ENCODE assay signal across 14 cellular contexts in the genomic region with DNA sequence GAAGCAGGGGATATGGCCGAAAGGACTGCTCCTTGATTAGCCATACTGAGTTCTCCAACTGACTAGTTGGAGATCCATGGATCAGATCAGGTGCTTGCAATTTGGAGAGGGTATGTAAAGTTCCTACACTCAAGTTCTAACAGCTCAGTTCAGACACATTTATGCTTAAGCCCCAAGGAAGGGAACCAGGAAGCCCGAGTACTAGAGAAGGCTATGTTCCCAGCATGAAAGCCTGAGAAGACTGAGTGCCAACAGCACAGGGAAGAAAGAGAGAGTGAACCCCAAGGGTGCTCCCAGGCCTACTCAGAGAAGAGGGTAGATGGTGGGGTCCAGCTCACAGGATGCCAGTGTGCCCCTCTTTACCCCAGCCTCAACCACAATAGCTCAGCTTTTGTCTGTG. TPM values are rescaled to one million over a fixed set of nuclear protein-coding genes. Genes with fewer than 3 reads are reported as not detected.
A peak's percentile ranks its signal among the peaks of the same experiment; 100 is the strongest.
DNase-seq lines count a peak whose midpoint lies in the region; ATAC-seq, FAIRE-seq and TF ChIP-seq lines count a peak whose summit lies in the region.
"Had no signal": no experiment of that assay in that cellular context is flagged by ENCODE, and none has a peak within 500 bp of the region (broad histone marks: within the 10 kb centered on the region; RNA-seq: fewer than 3 reads in every experiment).

No MANE protein-coding gene starts in this region.

- no peaks in the 10 kb centered on the region for H3K36me3 ChIP-seq in HepG2 (replicated peaks in 1 of 2; ENCODE audit: control insufficient read depth in 1 of 2, insufficient read depth in 2 of 2, low read length in 2 of 2)
- no peaks in the 10 kb centered on the region for H3K36me3 ChIP-seq in right lobe of liver
- no peaks in the 10 kb centered on the region for H3K36me3 ChIP-seq in esophagus muscularis mucosa
- no peaks in the 10 kb centered on the region for H3K36me3 ChIP-seq in subcutaneous abdominal adipose tissue (ENCODE audit: control insufficient read depth in 5 of 5, insufficient read depth in 5 of 5, low read length in 5 of 5)
- H3K36me3 ChIP-seq: Peyer's patch had no signal

- no peak for TF ChIP-seq RAD21 in HepG2 (CRISPR knock-in tag; IDR thresholded peaks at IDR 0.05)

- H3K4me1 ChIP-seq in HepG2 (ENCODE audit: insufficient read depth, low read length) (peaks cover 32% of the 10 kb centered on the region), right lobe of liver (peaks cover 0 to 13% (median 3%) of the 10 kb centered on the region in 4 donors), esophagus muscularis mucosa (peaks cover 45 to 62% (median 50%) of the 10 kb centered on the region in 4 donors), subcutaneous abdominal adipose tissue (ENCODE audit: control insufficient read depth in 5 of 5, insufficient read depth in 5 of 5, low read length in 5 of 5) (peaks cover 5 to 64% (median 41%) of the 10 kb centered on the region in 5 donors)
- H3K4me1 ChIP-seq: Peyer's patch had no signal

- CTCF ChIA-PET in HepG2 (lab: Yijun Ruan, JAX; ENCODE audit: low intra/inter-chr PET ratio, low total read pairs): no interaction called here

- H3K27me3 ChIP-seq in HepG2 (ENCODE audit: control insufficient read depth in 1 of 2, insufficient read depth in 2 of 2, low read length in 2 of 2): no peaks in the 10 kb centered on the region
- H3K27me3 ChIP-seq in right lobe of liver: no peaks in the 10 kb centered on the region
- H3K27me3 ChIP-seq in esophagus muscularis mucosa: no peaks in the 10 kb centered on the region
- H3K27me3 ChIP-seq in subcutaneous abdominal adipose tissue (ENCODE audit: control insufficient read depth in 5 of 5, insufficient read depth in 4 of 5, low read length in 5 of 5): no peaks in the 10 kb centered on the region
- H3K27me3 ChIP-seq: Peyer's patch had no signal

- no peak overlapping the region for H3K4me3 ChIP-seq in HepG2 (replicated peaks in 1 of 3; ENCODE audit: insufficient read depth in 1 of 3, low read depth in 2 of 3, low read length in 3 of 3)
- H3K4me3 ChIP-seq in right lobe of liver: no peak overlapping the region
- H3K4me3 ChIP-seq in esophagus muscularis mucosa: no peak overlapping the region
- no peak overlapping the region for H3K4me3 ChIP-seq in subcutaneous abdominal adipose tissue (ENCODE audit: low read depth in 1 of 5, low read length in 5 of 5)
- H3K4me3 ChIP-seq: Peyer's patch had no signal

- H4K20me1 ChIP-seq in HepG2 (ENCODE audit: insufficient read depth, low read length): no peaks in the 10 kb centered on the region

- H3K27ac ChIP-seq in HepG2 (ENCODE audit: extremely low read length, insufficient read depth, low read length) (no peak overlapping the region), right lobe of liver (no peak overlapping the region), esophagus muscularis mucosa (replicated peaks in 1 of 4) (peak overlapping the region in 1 of 4 donors; percentile 11), subcutaneous abdominal adipose tissue (ENCODE audit: low read depth, low read length) (peak overlapping the region; percentile 14)
- H3K27ac ChIP-seq: C4-2B, Peyer's patch had no signal

- TF ChIP-seq POLR2A in HepG2 (IDR thresholded peaks at IDR 0.05; ENCODE audit: insufficient read depth in 1 of 2, low read depth in 2 of 2, low read length in 2 of 2) (no peak), right lobe of liver (IDR thresholded peaks at IDR 0.05) (no peak), esophagus muscularis mucosa (IDR thresholded peaks at IDR 0.05; ENCODE audit: low read depth) (no peak)

- no peak for DNase-seq in HepG2 (ENCODE audit: low spot score)
- no peak for DNase-seq in right lobe of liver
- peak; percentile 57 for DNase-seq in esophagus muscularis mucosa (ENCODE audit: extremely low spot score)
- DNase-seq in activated effector memory CD4-positive, alpha-beta T cell treated with anti-CD3 and anti-CD28 coated beads, Interleukin-2, amount 50 U/mL, for 16 hours: no peak
- no peak for DNase-seq in DMS114 treated with DMSO at 0.1 percent for 48 hours (lab: John Stamatoyannopoulos, UW; ENCODE audit: unreplicated experiment)
- DNase-seq in GM19238 (ENCODE audit: insufficient read length, low spot score): no peak
- DNase-seq: DMS 273 treated with DMSO at 0.1 percent for 48 hours, GDM1, H9, KG1, NCI-H1694 treated with DMSO at 0.1 percent for 48 hours, Peyer's patch had no signal

- TF ChIP-seq CTCF in HepG2 (CRISPR knock-in tag; IDR thresholded peaks at IDR 0.05) (no peak), right lobe of liver (IDR thresholded peaks at IDR 0.05) (no peak), esophagus muscularis mucosa (IDR thresholded peaks at IDR 0.05) (no peak)

- no peaks in the 10 kb centered on the region for H3K79me2 ChIP-seq in HepG2 (ENCODE audit: insufficient read depth, low read length)

- H3K9me3 ChIP-seq in HepG2 (ENCODE audit: low read length) (no peaks in the 10 kb centered on the region), right lobe of liver (no peaks in the 10 kb centered on the region), esophagus muscularis mucosa (no peaks in the 10 kb centered on the region), subcutaneous abdominal adipose tissue (ENCODE audit: control insufficient read depth in 5 of 5, low read length in 5 of 5) (no peaks in the 10 kb centered on the region)
- H3K9me3 ChIP-seq: Peyer's patch had no signal

- ATAC-seq in HepG2 (peak; percentile 23; the same call in 1 of the 3 replicates), right lobe of liver (no peak)

- POLR2A ChIA-PET in HepG2 (lab: Yijun Ruan, JAX): no interaction called here

- no peak overlapping the region for H3K4me2 ChIP-seq in HepG2 (ENCODE audit: low read depth, low read length)

- BruUV-seq in HepG2 (replicated peaks; lab: Mats Ljungman, UMichigan): no TSS peak

- intact Hi-C loops in HepG2 (cut with micrococcal nuclease; ENCODE audit: unreplicated experiment): no loop called here
- intact Hi-C loops in right lobe of liver (cut with DNase I): no loop called here
- intact Hi-C loops in esophagus muscularis mucosa (cut with DNase I): no loop called here

- TF ChIP-seq EP300 in HepG2 (IDR thresholded peaks at IDR 0.05; ENCODE audit: low read depth in 2 of 2, low read length in 2 of 2) (no peak), HepG2 (CRISPR knock-in tag; IDR thresholded peaks at IDR 0.05; ENCODE audit: borderline replicate concordance) (no peak), esophagus muscularis mucosa (IDR thresholded peaks at IDR 0.05) (no peak)

- H3K9ac ChIP-seq in HepG2 (ENCODE audit: insufficient read depth, low read depth, low read length): no peak overlapping the region
- H3K9ac ChIP-seq in subcutaneous abdominal adipose tissue (ENCODE audit: low read length in 5 of 5): no peak overlapping the region

- 79% methylated on average over 2 of the region's 2 CpGs for WGBS in HepG2 (ENCODE audit: low lambda C conversion rate)
- WGBS in right lobe of liver (ENCODE audit: insufficient coverage, low coverage, low lambda C conversion rate, missing lambda C conversion rate): 60% methylated on average over 1 of the region's 2 CpGs
- WGBS in esophagus muscularis mucosa: 80% methylated on average over 2 of the region's 2 CpGs

- in situ Hi-C loops in HepG2 (cut with HindIII; ENCODE audit: extremely low pct_ligation_motif_present, low pct_unique_long_range_greater_than_20kb): no loop called here

- no peak for FAIRE-seq in HepG2 (lab: Jason Lieb, UNC)

- H2AFZ ChIP-seq in HepG2 (ENCODE audit: low read length): peak overlapping the region; percentile 44

TF ChIP-seq in HepG2, 621 proteins besides CTCF, POLR2A, EP300 and RAD21 (continues in another document):
- TF ChIP-seq ZSCAN25 (CRISPR knock-in tag; IDR thresholded peaks at IDR 0.05): no peak
- no peak for TF ChIP-seq KAT2B (IDR thresholded peaks at IDR 0.05; ENCODE audit: borderline replicate concordance, low read depth, low read length)
- TF ChIP-seq, protein P1, sequence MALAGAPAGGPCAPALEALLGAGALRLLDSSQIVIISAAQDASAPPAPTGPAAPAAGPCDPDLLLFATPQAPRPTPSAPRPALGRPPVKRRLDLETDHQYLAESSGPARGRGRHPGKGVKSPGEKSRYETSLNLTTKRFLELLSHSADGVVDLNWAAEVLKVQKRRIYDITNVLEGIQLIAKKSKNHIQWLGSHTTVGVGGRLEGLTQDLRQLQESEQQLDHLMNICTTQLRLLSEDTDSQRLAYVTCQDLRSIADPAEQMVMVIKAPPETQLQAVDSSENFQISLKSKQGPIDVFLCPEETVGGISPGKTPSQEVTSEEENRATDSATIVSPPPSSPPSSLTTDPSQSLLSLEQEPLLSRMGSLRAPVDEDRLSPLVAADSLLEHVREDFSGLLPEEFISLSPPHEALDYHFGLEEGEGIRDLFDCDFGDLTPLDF (CRISPR knock-in tag; IDR thresholded peaks at IDR 0.05): no peak
- TF ChIP-seq BHLHE40 (IDR thresholded peaks at IDR 0.05; ENCODE audit: low read length): no peak
- TF ChIP-seq NCOR1 (IDR thresholded peaks at IDR 0.05; ENCODE audit: borderline replicate concordance, low read length): no peak
- TF ChIP-seq PRPF4 (IDR thresholded peaks at IDR 0.05; ENCODE audit: low read depth, low read length, poor library complexity, severe bottlenecking): no peak

RNA-seq across cellular contexts. Expression of a gene that starts 16.1 kb away (rescaled TPM):
- total RNA-seq in HepG2 (2016; rRNA removed; fragmentation: Illumina TruSeq; extraction: Trizol) (139 and 299 TPM in 2 replicates), right lobe of liver (100 to 1,000 TPM; 107 to 315 (median 227) TPM), esophagus muscularis mucosa (100 to 1,000 TPM; 465 to 600 (median 547) TPM)
- total RNA-seq in HepG2 (2016; cell fraction: cytosol; rRNA removed; fragmentation: Illumina TruSeq; extraction: Trizol; ENCODE audit: low read depth): 7.6 and 9.0 TPM in 2 replicates
- total RNA-seq in HepG2 (2016; cell fraction: insoluble cytoplasmic fraction; rRNA removed; fragmentation: Illumina TruSeq; extraction: Trizol): 109 and 295 TPM in 2 replicates
- 27.1 and 31.5 TPM in 2 replicates for total RNA-seq in HepG2 (2016; cell fraction: membrane; rRNA removed; fragmentation: Illumina TruSeq; extraction: Trizol)
- 441 and 497 TPM in 2 replicates for total RNA-seq in HepG2 (2016; cell fraction: nucleus; rRNA removed; fragmentation: Illumina TruSeq; extraction: Trizol)
- polyA plus RNA-seq in HepG2 (2011; rRNA removed): 123 and 127 TPM in 2 replicates
- polyA plus RNA-seq in HepG2 (2011; cell fraction: cytosol; rRNA removed): 37.4 and 38.8 TPM in 2 replicates
- polyA plus RNA-seq in HepG2 (2011; cell fraction: nucleus; rRNA removed): 594 and 623 TPM in 2 replicates
- polyA plus RNA-seq in HepG2 (2012): 212 and 223 TPM in 2 replicates
- polyA plus RNA-seq in HepG2 (2016; cell fraction: cytosol; fragmentation: Illumina TruSeq; extraction: Trizol; ENCODE audit: low read depth): 3.3 and 4.0 TPM in 2 replicates
- polyA plus RNA-seq in HepG2 (2016; cell fraction: insoluble cytoplasmic fraction; fragmentation: Illumina TruSeq; extraction: Trizol; ENCODE audit: low read depth): 55.3 and 74.4 TPM in 2 replicates
- 9.0 and 11.0 TPM in 2 replicates for polyA plus RNA-seq in HepG2 (2016; cell fraction: membrane; fragmentation: Illumina TruSeq; extraction: Trizol; ENCODE audit: low read depth)
- polyA plus RNA-seq in HepG2 (2016; cell fraction: nucleus; fragmentation: Illumina TruSeq; extraction: Trizol; ENCODE audit: insufficient read depth, low read depth): 381 and 401 TPM in 2 replicates
- polyA minus RNA-seq in HepG2 (2011; rRNA and poly(A)+ RNA removed; ENCODE audit: low replicate concordance): 53.9 and 245 TPM in 2 replicates
- 129 and 133 TPM in 2 replicates for polyA minus RNA-seq in HepG2 (2011; cell fraction: cytosol; rRNA and poly(A)+ RNA removed)
- 957 and 1,039 TPM in 2 replicates for polyA minus RNA-seq in HepG2 (2011; cell fraction: nucleus; rRNA and poly(A)+ RNA removed)
